1 cellular context compared by ENCODE assay signal in the genomic region with DNA sequence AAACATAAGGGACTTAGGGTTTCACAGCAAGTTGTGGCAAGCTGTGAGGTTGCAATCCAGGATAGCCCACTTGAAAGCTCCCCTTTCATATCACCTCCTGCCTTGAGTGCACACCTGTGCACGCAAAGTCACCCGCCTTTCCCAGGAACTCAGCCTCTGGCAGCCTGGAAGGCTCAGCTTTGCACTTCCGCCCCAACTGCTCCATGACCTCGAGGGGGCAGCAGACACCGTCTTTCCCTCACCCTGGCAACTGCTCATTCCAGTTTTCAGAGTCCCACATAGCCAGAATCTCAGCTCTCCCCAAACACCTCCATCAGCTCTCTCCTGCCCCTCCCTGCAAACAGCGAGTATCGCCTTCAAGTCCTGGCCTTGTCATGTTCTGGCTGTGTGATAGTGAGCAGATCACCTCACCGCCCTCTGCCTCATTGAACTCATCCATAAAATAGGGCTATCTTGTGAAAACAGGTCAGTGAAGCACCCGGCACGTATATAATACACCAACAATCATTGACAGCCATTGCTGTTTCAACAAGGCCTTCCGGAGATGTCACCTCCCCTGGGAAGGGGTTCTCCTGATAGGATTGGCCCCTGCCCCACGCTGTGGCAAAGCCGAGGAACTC.
TF ChIP-seq lines count a peak whose summit lies in the region.

No MANE protein-coding gene starts in this region.

TF ChIP-seq in HepG2, 621 proteins besides CTCF, POLR2A, EP300 and RAD21 (continued from another document and continues in another):
- TF ChIP-seq, protein P1, sequence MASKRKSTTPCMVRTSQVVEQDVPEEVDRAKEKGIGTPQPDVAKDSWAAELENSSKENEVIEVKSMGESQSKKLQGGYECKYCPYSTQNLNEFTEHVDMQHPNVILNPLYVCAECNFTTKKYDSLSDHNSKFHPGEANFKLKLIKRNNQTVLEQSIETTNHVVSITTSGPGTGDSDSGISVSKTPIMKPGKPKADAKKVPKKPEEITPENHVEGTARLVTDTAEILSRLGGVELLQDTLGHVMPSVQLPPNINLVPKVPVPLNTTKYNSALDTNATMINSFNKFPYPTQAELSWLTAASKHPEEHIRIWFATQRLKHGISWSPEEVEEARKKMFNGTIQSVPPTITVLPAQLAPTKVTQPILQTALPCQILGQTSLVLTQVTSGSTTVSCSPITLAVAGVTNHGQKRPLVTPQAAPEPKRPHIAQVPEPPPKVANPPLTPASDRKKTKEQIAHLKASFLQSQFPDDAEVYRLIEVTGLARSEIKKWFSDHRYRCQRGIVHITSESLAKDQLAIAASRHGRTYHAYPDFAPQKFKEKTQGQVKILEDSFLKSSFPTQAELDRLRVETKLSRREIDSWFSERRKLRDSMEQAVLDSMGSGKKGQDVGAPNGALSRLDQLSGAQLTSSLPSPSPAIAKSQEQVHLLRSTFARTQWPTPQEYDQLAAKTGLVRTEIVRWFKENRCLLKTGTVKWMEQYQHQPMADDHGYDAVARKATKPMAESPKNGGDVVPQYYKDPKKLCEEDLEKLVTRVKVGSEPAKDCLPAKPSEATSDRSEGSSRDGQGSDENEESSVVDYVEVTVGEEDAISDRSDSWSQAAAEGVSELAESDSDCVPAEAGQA (IDR thresholded peaks at IDR 0.05; ENCODE audit: low read depth) = no peak
- TF ChIP-seq, protein P1 (CRISPR knock-in tag; IDR thresholded peaks at IDR 0.05; ENCODE audit: borderline replicate concordance) = no peak
- TF ChIP-seq ZNF20 (CRISPR knock-in tag; IDR thresholded peaks at IDR 0.05) (no peak), PHB2 (IDR thresholded peaks at IDR 0.05; ENCODE audit: partially characterized antibody) (no peak), ZNF274 (CRISPR knock-in tag; IDR thresholded peaks at IDR 0.05) (0 out of 2 replicates have a peak, but pooled peaks have one; percentile 62), AKAP8 (CRISPR knock-in tag; IDR thresholded peaks at IDR 0.05) (no peak), PRPF4 (IDR thresholded peaks at IDR 0.05; ENCODE audit: low read depth, low read length, poor library complexity, severe bottlenecking) (no peak), FOXJ3 (CRISPR knock-in tag; IDR thresholded peaks at IDR 0.05; ENCODE audit: borderline replicate concordance) (no peak), ZMYM4 (CRISPR knock-in tag; IDR thresholded peaks at IDR 0.05) (peak; percentile 60; the same call in 1 of the 2 replicates), ZNF333 (CRISPR knock-in tag; IDR thresholded peaks at IDR 0.05; ENCODE audit: borderline replicate concordance) (no peak), EHMT2 (IDR thresholded peaks at IDR 0.05; ENCODE audit: borderline replicate concordance, low read depth, low read length) (no peak), FOSL1 (CRISPR knock-in tag; IDR thresholded peaks at IDR 0.05; ENCODE audit: borderline replicate concordance) (no peak), HNRNPUL1 (IDR thresholded peaks at IDR 0.05; ENCODE audit: low read depth, low read length) (no peak), ZBTB3 (CRISPR knock-in tag; IDR thresholded peaks at IDR 0.05; ENCODE audit: borderline replicate concordance, low read depth) (no peak), POLR2AphosphoS5 (IDR thresholded peaks at IDR 0.05; ENCODE audit: low read depth, low read length) (no peak), ZNF841 (CRISPR knock-in tag; IDR thresholded peaks at IDR 0.05; ENCODE audit: borderline replicate concordance) (no peak), ESRRA (CRISPR knock-in tag; IDR thresholded peaks at IDR 0.05; ENCODE audit: low read depth) (no peak), ZNF383 (CRISPR knock-in tag; IDR thresholded peaks at IDR 0.05; ENCODE audit: borderline replicate concordance) (no peak), PAF1 (CRISPR knock-in tag; IDR thresholded peaks at IDR 0.05) (no peak), GZF1 (CRISPR knock-in tag; IDR thresholded peaks at IDR 0.05) (no peak), MAFK (conservative IDR thresholded peaks at IDR 0.05 in 1 of 2, IDR thresholded peaks at IDR 0.05 in 1 of 2; ENCODE audit: low read length in 2 of 2) (no peak), CEBPG (CRISPR knock-in tag; IDR thresholded peaks at IDR 0.05) (no peak; the same call in 1 of the 2 replicates), FOXP1 (IDR thresholded peaks at IDR 0.05) (no peak), FOXP1 (CRISPR knock-in tag; IDR thresholded peaks at IDR 0.05) (no peak), ZKSCAN5 (CRISPR knock-in tag; IDR thresholded peaks at IDR 0.05) (no peak), ZNF552 (CRISPR knock-in tag; IDR thresholded peaks at IDR 0.05; ENCODE audit: borderline replicate concordance) (no peak), POLR2G (IDR thresholded peaks at IDR 0.05; ENCODE audit: low read depth, low read length) (no peak), ZEB1 (IDR thresholded peaks at IDR 0.05; ENCODE audit: insufficient replicate concordance, low read depth) (peak; percentile 58), IRF2 (CRISPR knock-in tag; IDR thresholded peaks at IDR 0.05) (peak; percentile 84), ZNF550 (CRISPR knock-in tag; IDR thresholded peaks at IDR 0.05; ENCODE audit: borderline replicate concordance) (0 out of 2 replicates have a peak, but pooled peaks have one; percentile 60), ZNF556 (CRISPR knock-in tag; IDR thresholded peaks at IDR 0.05; ENCODE audit: borderline replicate concordance) (0 out of 2 replicates have a peak, but pooled peaks have one; percentile 30), SOX13 (IDR thresholded peaks at IDR 0.05) (no peak), SOX13 (CRISPR knock-in tag; conservative IDR thresholded peaks at IDR 0.05 in 1 of 2, IDR thresholded peaks at IDR 0.05 in 1 of 2) (no peak), CBX1 (IDR thresholded peaks at IDR 0.05; ENCODE audit: low read depth) (no peak), SNAI1 (CRISPR knock-in tag; IDR thresholded peaks at IDR 0.05; ENCODE audit: borderline replicate concordance) (no peak), GABPA (IDR thresholded peaks at IDR 0.05; ENCODE audit: low read depth, low read length) (peak; percentile 35; the same call in 1 of the 2 replicates), GABPA (CRISPR knock-in tag; IDR thresholded peaks at IDR 0.05; ENCODE audit: low read depth) (peak; percentile 83), ZBTB8A (CRISPR knock-in tag; IDR thresholded peaks at IDR 0.05; ENCODE audit: borderline replicate concordance, low read depth) (no peak)
- TF ChIP-seq, protein P2, sequence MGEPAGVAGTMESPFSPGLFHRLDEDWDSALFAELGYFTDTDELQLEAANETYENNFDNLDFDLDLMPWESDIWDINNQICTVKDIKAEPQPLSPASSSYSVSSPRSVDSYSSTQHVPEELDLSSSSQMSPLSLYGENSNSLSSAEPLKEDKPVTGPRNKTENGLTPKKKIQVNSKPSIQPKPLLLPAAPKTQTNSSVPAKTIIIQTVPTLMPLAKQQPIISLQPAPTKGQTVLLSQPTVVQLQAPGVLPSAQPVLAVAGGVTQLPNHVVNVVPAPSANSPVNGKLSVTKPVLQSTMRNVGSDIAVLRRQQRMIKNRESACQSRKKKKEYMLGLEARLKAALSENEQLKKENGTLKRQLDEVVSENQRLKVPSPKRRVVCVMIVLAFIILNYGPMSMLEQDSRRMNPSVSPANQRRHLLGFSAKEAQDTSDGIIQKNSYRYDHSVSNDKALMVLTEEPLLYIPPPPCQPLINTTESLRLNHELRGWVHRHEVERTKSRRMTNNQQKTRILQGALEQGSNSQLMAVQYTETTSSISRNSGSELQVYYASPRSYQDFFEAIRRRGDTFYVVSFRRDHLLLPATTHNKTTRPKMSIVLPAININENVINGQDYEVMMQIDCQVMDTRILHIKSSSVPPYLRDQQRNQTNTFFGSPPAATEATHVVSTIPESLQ (CRISPR knock-in tag; conservative IDR thresholded peaks at IDR 0.05) = no peak
- TF ChIP-seq, protein P3, sequence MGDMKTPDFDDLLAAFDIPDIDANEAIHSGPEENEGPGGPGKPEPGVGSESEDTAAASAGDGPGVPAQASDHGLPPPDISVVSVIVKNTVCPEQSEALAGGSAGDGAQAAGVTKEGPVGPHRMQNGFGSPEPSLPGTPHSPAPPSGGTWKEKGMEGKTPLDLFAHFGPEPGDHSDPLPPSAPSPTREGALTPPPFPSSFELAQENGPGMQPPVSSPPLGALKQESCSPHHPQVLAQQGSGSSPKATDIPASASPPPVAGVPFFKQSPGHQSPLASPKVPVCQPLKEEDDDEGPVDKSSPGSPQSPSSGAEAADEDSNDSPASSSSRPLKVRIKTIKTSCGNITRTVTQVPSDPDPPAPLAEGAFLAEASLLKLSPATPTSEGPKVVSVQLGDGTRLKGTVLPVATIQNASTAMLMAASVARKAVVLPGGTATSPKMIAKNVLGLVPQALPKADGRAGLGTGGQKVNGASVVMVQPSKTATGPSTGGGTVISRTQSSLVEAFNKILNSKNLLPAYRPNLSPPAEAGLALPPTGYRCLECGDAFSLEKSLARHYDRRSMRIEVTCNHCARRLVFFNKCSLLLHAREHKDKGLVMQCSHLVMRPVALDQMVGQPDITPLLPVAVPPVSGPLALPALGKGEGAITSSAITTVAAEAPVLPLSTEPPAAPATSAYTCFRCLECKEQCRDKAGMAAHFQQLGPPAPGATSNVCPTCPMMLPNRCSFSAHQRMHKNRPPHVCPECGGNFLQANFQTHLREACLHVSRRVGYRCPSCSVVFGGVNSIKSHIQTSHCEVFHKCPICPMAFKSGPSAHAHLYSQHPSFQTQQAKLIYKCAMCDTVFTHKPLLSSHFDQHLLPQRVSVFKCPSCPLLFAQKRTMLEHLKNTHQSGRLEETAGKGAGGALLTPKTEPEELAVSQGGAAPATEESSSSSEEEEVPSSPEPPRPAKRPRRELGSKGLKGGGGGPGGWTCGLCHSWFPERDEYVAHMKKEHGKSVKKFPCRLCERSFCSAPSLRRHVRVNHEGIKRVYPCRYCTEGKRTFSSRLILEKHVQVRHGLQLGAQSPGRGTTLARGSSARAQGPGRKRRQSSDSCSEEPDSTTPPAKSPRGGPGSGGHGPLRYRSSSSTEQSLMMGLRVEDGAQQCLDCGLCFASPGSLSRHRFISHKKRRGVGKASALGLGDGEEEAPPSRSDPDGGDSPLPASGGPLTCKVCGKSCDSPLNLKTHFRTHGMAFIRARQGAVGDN (CRISPR knock-in tag; IDR thresholded peaks at IDR 0.05) = peak; percentile 70
- TF ChIP-seq, protein P4, sequence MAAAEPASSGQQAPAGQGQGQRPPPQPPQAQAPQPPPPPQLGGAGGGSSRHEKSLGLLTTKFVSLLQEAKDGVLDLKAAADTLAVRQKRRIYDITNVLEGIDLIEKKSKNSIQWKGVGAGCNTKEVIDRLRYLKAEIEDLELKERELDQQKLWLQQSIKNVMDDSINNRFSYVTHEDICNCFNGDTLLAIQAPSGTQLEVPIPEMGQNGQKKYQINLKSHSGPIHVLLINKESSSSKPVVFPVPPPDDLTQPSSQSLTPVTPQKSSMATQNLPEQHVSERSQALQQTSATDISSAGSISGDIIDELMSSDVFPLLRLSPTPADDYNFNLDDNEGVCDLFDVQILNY (CRISPR knock-in tag; conservative IDR thresholded peaks at IDR 0.05) = no peak
- TF ChIP-seq, protein P5, sequence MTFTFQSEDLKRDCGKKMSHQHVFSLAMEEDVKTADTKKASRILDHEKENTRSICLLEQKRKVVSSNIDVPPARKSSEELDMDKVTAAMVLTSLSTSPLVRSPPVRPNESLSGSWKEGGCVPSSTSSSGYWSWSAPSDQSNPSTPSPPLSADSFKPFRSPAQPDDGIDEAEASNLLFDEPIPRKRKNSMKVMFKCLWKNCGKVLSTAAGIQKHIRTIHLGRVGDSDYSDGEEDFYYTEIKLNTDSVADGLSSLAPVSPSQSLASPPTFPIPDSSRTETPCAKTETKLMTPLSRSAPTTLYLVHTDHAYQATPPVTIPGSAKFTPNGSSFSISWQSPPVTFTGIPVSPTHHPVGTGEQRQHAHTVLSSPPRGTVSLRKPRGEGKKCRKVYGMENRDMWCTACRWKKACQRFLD (CRISPR knock-in tag; IDR thresholded peaks at IDR 0.05; ENCODE audit: borderline replicate concordance) = no peak
- TF ChIP-seq, protein P6, sequence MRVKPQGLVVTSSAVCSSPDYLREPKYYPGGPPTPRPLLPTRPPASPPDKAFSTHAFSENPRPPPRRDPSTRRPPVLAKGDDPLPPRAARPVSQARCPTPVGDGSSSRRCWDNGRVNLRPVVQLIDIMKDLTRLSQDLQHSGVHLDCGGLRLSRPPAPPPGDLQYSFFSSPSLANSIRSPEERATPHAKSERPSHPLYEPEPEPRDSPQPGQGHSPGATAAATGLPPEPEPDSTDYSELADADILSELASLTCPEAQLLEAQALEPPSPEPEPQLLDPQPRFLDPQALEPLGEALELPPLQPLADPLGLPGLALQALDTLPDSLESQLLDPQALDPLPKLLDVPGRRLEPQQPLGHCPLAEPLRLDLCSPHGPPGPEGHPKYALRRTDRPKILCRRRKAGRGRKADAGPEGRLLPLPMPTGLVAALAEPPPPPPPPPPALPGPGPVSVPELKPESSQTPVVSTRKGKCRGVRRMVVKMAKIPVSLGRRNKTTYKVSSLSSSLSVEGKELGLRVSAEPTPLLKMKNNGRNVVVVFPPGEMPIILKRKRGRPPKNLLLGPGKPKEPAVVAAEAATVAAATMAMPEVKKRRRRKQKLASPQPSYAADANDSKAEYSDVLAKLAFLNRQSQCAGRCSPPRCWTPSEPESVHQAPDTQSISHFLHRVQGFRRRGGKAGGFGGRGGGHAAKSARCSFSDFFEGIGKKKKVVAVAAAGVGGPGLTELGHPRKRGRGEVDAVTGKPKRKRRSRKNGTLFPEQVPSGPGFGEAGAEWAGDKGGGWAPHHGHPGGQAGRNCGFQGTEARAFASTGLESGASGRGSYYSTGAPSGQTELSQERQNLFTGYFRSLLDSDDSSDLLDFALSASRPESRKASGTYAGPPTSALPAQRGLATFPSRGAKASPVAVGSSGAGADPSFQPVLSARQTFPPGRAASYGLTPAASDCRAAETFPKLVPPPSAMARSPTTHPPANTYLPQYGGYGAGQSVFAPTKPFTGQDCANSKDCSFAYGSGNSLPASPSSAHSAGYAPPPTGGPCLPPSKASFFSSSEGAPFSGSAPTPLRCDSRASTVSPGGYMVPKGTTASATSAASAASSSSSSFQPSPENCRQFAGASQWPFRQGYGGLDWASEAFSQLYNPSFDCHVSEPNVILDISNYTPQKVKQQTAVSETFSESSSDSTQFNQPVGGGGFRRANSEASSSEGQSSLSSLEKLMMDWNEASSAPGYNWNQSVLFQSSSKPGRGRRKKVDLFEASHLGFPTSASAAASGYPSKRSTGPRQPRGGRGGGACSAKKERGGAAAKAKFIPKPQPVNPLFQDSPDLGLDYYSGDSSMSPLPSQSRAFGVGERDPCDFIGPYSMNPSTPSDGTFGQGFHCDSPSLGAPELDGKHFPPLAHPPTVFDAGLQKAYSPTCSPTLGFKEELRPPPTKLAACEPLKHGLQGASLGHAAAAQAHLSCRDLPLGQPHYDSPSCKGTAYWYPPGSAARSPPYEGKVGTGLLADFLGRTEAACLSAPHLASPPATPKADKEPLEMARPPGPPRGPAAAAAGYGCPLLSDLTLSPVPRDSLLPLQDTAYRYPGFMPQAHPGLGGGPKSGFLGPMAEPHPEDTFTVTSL (CRISPR knock-in tag; IDR thresholded peaks at IDR 0.05; ENCODE audit: borderline replicate concordance) = no peak
